15 cellular contexts compared by ENCODE assay signal in genomic region chr21:41582866-41583265, GRCh38.
A peak's percentile ranks its signal among the peaks of the same experiment; 100 is the strongest.
DNase-seq lines count a peak whose midpoint lies in the region; ATAC-seq and TF ChIP-seq lines count a peak whose summit lies in the region.
"Had no signal": no experiment of that assay in that cellular context is flagged by ENCODE, and none has a peak within 500 bp of the region (broad histone marks: within the 10 kb centered on the region; RNA-seq: fewer than 3 reads in every experiment).

No MANE protein-coding gene starts in this region.

- H3K9ac ChIP-seq in colonic mucosa (ENCODE audit: low read depth in 2 of 2, low read length in 2 of 2), result peak overlapping the region in 1 of 2 donors; percentile 96
- no peak overlapping the region for H3K9ac ChIP-seq in liver (ENCODE audit: low read depth in 1 of 2, low read length in 2 of 2)

- ATAC-seq in stimulated activated naive B cell treated with anti-CD40 and anti-IgM and Interleukin-4, amounts not matched to agents 10 μg/mL and 1 μg/mL and 100 μg/mL, for 72 hours (replicated peaks), result no peak

- no peak overlapping the region for H3K4me3 ChIP-seq in colonic mucosa
- no peak overlapping the region for H3K4me3 ChIP-seq in liver (ENCODE audit: low read depth in 1 of 3, low read length in 3 of 3)

- no peaks in the 10 kb centered on the region for H3K4me1 ChIP-seq in colonic mucosa
- peaks cover 6 to 22% (median 12%) of the 10 kb centered on the region in 4 donors for H3K4me1 ChIP-seq in liver (ENCODE audit: control insufficient read depth in 4 of 4, insufficient read depth in 4 of 4, low read length in 3 of 4)

- H3K27ac ChIP-seq in C4-2B, result peak overlapping the region; percentile 83
- peak overlapping the region; percentile 9 for H3K27ac ChIP-seq in colonic mucosa
- H3K27ac ChIP-seq in liver (ENCODE audit: low read depth in 1 of 2, low read length in 2 of 2), result peak overlapping the region; percentile 83 to 88

- no peak for TF ChIP-seq RAD21 in liver (IDR thresholded peaks at IDR 0.05)

- peaks cover 2 to 4% of the 10 kb centered on the region in 2 donors for H3K36me3 Mint-ChIP-seq in stimulated activated naive B cell treated with anti-CD40 and anti-IgM and Interleukin-4, amounts not matched to agents 10 μg/mL and 1 μg/mL and 100 μg/mL, for 72 hours

- peaks cover 0 to 7% of the 10 kb centered on the region in 2 donors for H3K27me3 Mint-ChIP-seq in stimulated activated naive B cell treated with anti-CD40 and anti-IgM and Interleukin-4, amounts not matched to agents 10 μg/mL and 1 μg/mL and 100 μg/mL, for 72 hours

- peaks cover 9 to 11% of the 10 kb centered on the region in 2 donors for H3K9me3 Mint-ChIP-seq in stimulated activated naive B cell treated with anti-CD40 and anti-IgM and Interleukin-4, amounts not matched to agents 10 μg/mL and 1 μg/mL and 100 μg/mL, for 72 hours

- no peak overlapping the region for H3K4me3 Mint-ChIP-seq in stimulated activated naive B cell treated with anti-CD40 and anti-IgM and Interleukin-4, amounts not matched to agents 10 μg/mL and 1 μg/mL and 100 μg/mL, for 72 hours

- H3K36me3 ChIP-seq in colonic mucosa, result no peaks in the 10 kb centered on the region
- H3K36me3 ChIP-seq in liver (ENCODE audit: control insufficient read depth in 4 of 4, insufficient read depth in 3 of 4, low read depth in 1 of 4, low read length in 3 of 4), result no peaks in the 10 kb centered on the region

- intact Hi-C loops in colonic mucosa (cut with DNase I), result no loop called here

- H3K9me3 ChIP-seq in colonic mucosa (no peaks in the 10 kb centered on the region), liver (ENCODE audit: control insufficient read depth in 4 of 4, low read length in 3 of 4) (no peaks in the 10 kb centered on the region)

- no peak for DNase-seq in colonic mucosa
- peak; percentile 8 for DNase-seq in stimulated activated CD8-positive, alpha-beta memory T cell treated with anti-CD3 and anti-CD28 coated beads, Interleukin-4, amount 100 ng/mL, for 48 hours
- DNase-seq in stimulated activated naive B cell treated with anti-CD40 and anti-IgM and Interleukin-4, amounts not matched to agents 10 μg/mL and 1 μg/mL and 100 μg/mL, for 72 hours, result no peak
- DNase-seq in SIG-M5 treated with dmso at 0.1 percent for 504 hours (lab: John Stamatoyannopoulos, UW; ENCODE audit: unreplicated experiment), result no peak
- no peak for DNase-seq in activated CD4-positive, alpha-beta T cell treated with anti-CD3 and anti-CD28 coated beads, Interleukin-2, amount 50 U/mL, for 48 hours
- no peak for DNase-seq in NCI-H510A (lab: John Stamatoyannopoulos, UW)
- DNase-seq: COR-L47, GOT3, KBM-7, NCI-H1417 treated with DMSO at 0.1 percent for 48 hours, NCI-H2029 treated with DMSO at 0.1 percent for 48 hours, NCI-H774, SHP77 had no signal

- WGBS in liver, result 58% methylated on average over 7 of the region's 7 CpGs

- no peak overlapping the region for H3K27ac Mint-ChIP-seq in stimulated activated naive B cell treated with anti-CD40 and anti-IgM and Interleukin-4, amounts not matched to agents 10 μg/mL and 1 μg/mL and 100 μg/mL, for 72 hours

- no peaks in the 10 kb centered on the region for H3K27me3 ChIP-seq in colonic mucosa
- H3K27me3 ChIP-seq in liver (ENCODE audit: control insufficient read depth in 4 of 4, insufficient read depth in 4 of 4, low read length in 3 of 4), result no peaks in the 10 kb centered on the region

- H3K4me1 Mint-ChIP-seq in stimulated activated naive B cell treated with anti-CD40 and anti-IgM and Interleukin-4, amounts not matched to agents 10 μg/mL and 1 μg/mL and 100 μg/mL, for 72 hours, result no peaks in the 10 kb centered on the region

- TF ChIP-seq CTCF in C4-2B (conservative IDR thresholded peaks at IDR 0.05) (no peak), colonic mucosa (IDR thresholded peaks at IDR 0.05) (no peak), liver (IDR thresholded peaks at IDR 0.05; ENCODE audit: low read depth, low read length, missing input control) (no peak)

TF ChIP-seq in liver, 16 proteins besides CTCF, POLR2A, EP300 and RAD21:
- TF ChIP-seq JUND (IDR thresholded peaks at IDR 0.05) (no peak), YY1 (IDR thresholded peaks at IDR 0.05) (no peak), HNF4A (conservative IDR thresholded peaks at IDR 0.05) (no peak), REST (IDR thresholded peaks at IDR 0.05) (no peak), FOXA1 (IDR thresholded peaks at IDR 0.05) (no peak), TAF1 (conservative IDR thresholded peaks at IDR 0.05) (no peak), MAX (IDR thresholded peaks at IDR 0.05) (no peak), ATF3 (IDR thresholded peaks at IDR 0.05) (no peak), SP1 (IDR thresholded peaks at IDR 0.05) (no peak), FOXA2 (IDR thresholded peaks at IDR 0.05) (no peak)

Comparison
In these comparisons a context has a peak if more than half of its experiments do, and no peak if none do; other contexts are left out.
1. H3K27ac ChIP-seq: peak in every context shown above with its lines; median percentile 86 in liver; 83 in C4-2B; 9 in colonic mucosa.